In the genomic region with DNA sequence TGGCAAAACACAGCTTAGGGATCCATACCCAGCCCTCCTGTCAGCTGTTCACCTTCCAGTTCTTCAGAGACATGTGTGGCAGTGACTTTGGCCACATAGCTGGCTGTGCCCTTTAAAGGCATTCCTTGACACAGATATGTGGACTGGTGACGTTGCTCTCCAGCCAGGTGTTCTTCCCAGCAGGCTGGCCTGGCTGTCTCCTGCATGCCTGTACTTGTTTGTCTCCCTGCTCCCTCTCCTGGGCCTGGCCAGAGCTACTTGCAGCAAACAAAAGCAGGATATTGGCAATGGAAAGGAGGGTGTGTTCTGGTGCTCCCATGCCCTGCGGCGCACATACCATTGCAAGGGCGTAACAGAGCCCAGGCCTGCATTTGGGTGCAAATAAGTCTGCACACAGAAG, we compare ENCODE assay signal across 11 cellular contexts. TPM values are rescaled to one million over a fixed set of nuclear protein-coding genes. Genes with fewer than 3 reads are reported as not detected.
DNase-seq lines count a peak whose midpoint lies in the region; ATAC-seq and TF ChIP-seq lines count a peak whose summit lies in the region.
"Had no signal": no experiment of that assay in that cellular context is flagged by ENCODE, and none has a peak within 500 bp of the region (broad histone marks: within the 10 kb centered on the region; RNA-seq: fewer than 3 reads in every experiment).

No MANE protein-coding gene starts in this region.

- no peak for ATAC-seq in HG03460 (IDR thresholded peaks at IDR 0.05; ENCODE audit: unreplicated experiment)

- peak overlapping the region; percentile 41 for H3K27ac ChIP-seq in C4-2B
- peak overlapping the region; percentile 71 to 93 (median 86) for H3K27ac ChIP-seq in esophagus squamous epithelium
- no peak overlapping the region for H3K27ac ChIP-seq in testis
- H3K27ac ChIP-seq: KMS-11 had no signal

- H3K4me3 ChIP-seq in esophagus squamous epithelium = peak overlapping the region in 1 of 4 donors; percentile 9
- H3K4me3 ChIP-seq in testis = no peak overlapping the region
- H3K4me3 ChIP-seq: spleen had no signal

- intact Hi-C loops in esophagus squamous epithelium (cut with DNase I) (no loop called here), posterior cingulate gyrus (cut with DNase I) (no loop called here), testis (cut with DNase I; ENCODE audit: low total_unique reads) (no loop called here)

- H3K36me3 ChIP-seq in esophagus squamous epithelium = peaks cover 0 to 19% (median 6%) of the 10 kb centered on the region in 3 donors
- H3K36me3 ChIP-seq in testis (ENCODE audit: low read depth, missing control alignments) = no peaks in the 10 kb centered on the region

- no peak for TF ChIP-seq POLR2A in esophagus squamous epithelium (IDR thresholded peaks at IDR 0.05)
- TF ChIP-seq POLR2A in testis (IDR thresholded peaks at IDR 0.05) = no peak

- DNase-seq in NCI-H2196 treated with DMSO at 0.1 percent for 48 hours (lab: John Stamatoyannopoulos, UW; ENCODE audit: unreplicated experiment) (peak; percentile 54), esophagus squamous epithelium (lab: John Stamatoyannopoulos, UW) (no peak), mucosa of gallbladder (ENCODE audit: low spot score) (peak; percentile 87), inferior parietal cortex (ENCODE audit: extremely low spot score) (no peak), posterior cingulate gyrus (no peak), testis (no peak)
- DNase-seq: activated naive CD4-positive, alpha-beta T cell treated with anti-CD3 and anti-CD28 coated beads for 36 hours; spleen had no signal

- H3K4me1 ChIP-seq in esophagus squamous epithelium (peaks cover 16 to 71% (median 17%) of the 10 kb centered on the region in 3 donors), testis (peaks cover 20% of the 10 kb centered on the region)

- H3K9me3 ChIP-seq in esophagus squamous epithelium (no peaks in the 10 kb centered on the region), testis (no peaks in the 10 kb centered on the region)
- H3K9me3 ChIP-seq: spleen had no signal

- no peak; the same call in 1 of the 2 replicates for TF ChIP-seq CTCF in C4-2B (conservative IDR thresholded peaks at IDR 0.05)
- TF ChIP-seq CTCF in esophagus squamous epithelium (IDR thresholded peaks at IDR 0.05) = peak in 4 of 6 experiments; percentile 6 to 43 (median 21)
- TF ChIP-seq CTCF in testis (IDR thresholded peaks at IDR 0.05) = no peak

- H3K27me3 ChIP-seq in esophagus squamous epithelium (no peaks in the 10 kb centered on the region), testis (no peaks in the 10 kb centered on the region)
- H3K27me3 ChIP-seq: spleen had no signal

- 83% methylated on average over 1 of the region's 4 CpGs; no CpG with 5 or more reads in 1 of the 2 donors for WGBS in esophagus squamous epithelium, 2 donors
- 78 to 84% methylated on average over 4 of the region's 4 CpGs for whole genome bisulfite sequencing in testis, 2 donors

RNA-seq across cellular contexts. Expression of gene PIK3IP1, which starts 38.3 kb away (rescaled TPM):
- total RNA-seq in esophagus squamous epithelium = 10 to 100 TPM in 3 of 4 donors, 1 to 10 TPM in 1; 7.0 to 53.0 (median 19.2) TPM
- total RNA-seq in mucosa of gallbladder = 48.0 TPM
- 10 to 100 TPM; 65.9 to 89.2 TPM for total RNA-seq in testis
- 42.4 TPM for polyA plus RNA-seq in testis (ENCODE audit: insufficient read depth, low read depth, low replicate concordance)

RNA-seq across cellular contexts. Expression of gene LIMK2, which starts 41.9 kb away (rescaled TPM):
- total RNA-seq in esophagus squamous epithelium = 100 to 1,000 TPM in 2 of 4 donors, 10 to 100 TPM in 2; 61.8 to 134 (median 109) TPM
- total RNA-seq in mucosa of gallbladder = 81.4 TPM
- 100 to 1,000 TPM in 1 of 2 donors, 10 to 100 TPM in 1; 94.0 to 101 TPM for total RNA-seq in testis
- polyA plus RNA-seq in testis (ENCODE audit: insufficient read depth, low read depth, low replicate concordance) = 51.7 TPM

Comparison
In these comparisons a context has a peak if more than half of its experiments do, and no peak if none do; other contexts are left out.
1. H3K27ac ChIP-seq: peak in C4-2B (single experiment) and esophagus squamous epithelium (4 of 4); none in testis (0 of 2).
2. CTCF ChIP-seq: peak in esophagus squamous epithelium (4 of 6); none in C4-2B (single experiment) and testis (0 of 3).
3. DNase-seq: peak in NCI-H2196 treated with DMSO at 0.1 percent for 48 hours (single experiment) and mucosa of gallbladder (single experiment); none in esophagus squamous epithelium (single experiment), inferior parietal cortex (single experiment), posterior cingulate gyrus (0 of 10) and testis (single experiment).